23 cellular contexts compared by ENCODE assay signal in genomic region chr5:180658774-180659564, GRCh38. TPM values are rescaled to one million over a fixed set of nuclear protein-coding genes. Genes with fewer than 3 reads are reported as not detected.
A peak's percentile ranks its signal among the peaks of the same experiment; 100 is the strongest.
DNase-seq lines count a peak whose midpoint lies in the region; ATAC-seq and TF ChIP-seq lines count a peak whose summit lies in the region.
"Had no signal": no experiment of that assay in that cellular context is flagged by ENCODE, and none has a peak within 500 bp of the region (broad histone marks: within the 10 kb centered on the region; RNA-seq: fewer than 3 reads in every experiment).

No MANE protein-coding gene starts in this region.

- peaks cover 3% of the 10 kb centered on the region; the same call in 1 of the 3 replicates for H3K9me3 Mint-ChIP-seq in GM23338
- H3K9me3 Mint-ChIP-seq: activated CD4-positive, alpha-beta T cell treated with anti-CD3 and anti-CD28 coated beads, Interleukin-2, amount 10 ng/mL, durations not matched to agents 24 days and 14 days; CD8-positive, alpha-beta memory T cell; neural crest cell; T-helper 1 cell treated with Interleukin-12 subunit alpha and Interleukin-12 subunit beta and Interleukin-4 antibody, amounts not matched to agents 30 μg/mL and 1 μg/mL, for 36 hours had no signal

- H3K27me3 Mint-ChIP-seq in GM23338 (ENCODE audit: insufficient read depth, low read depth, poor library complexity) = peaks cover 14% of the 10 kb centered on the region

- no peaks in the 10 kb centered on the region for H3F3A ChIP-seq in GM23338 (replicated peaks; ENCODE audit: low read depth)

- CTCF ChIA-PET in Panc1 (lab: Charles Lee) = no interaction called here

- no TSS peak for BruUV-seq in Panc1 (replicated peaks; lab: Mats Ljungman, UMichigan)

- no peaks in the 10 kb centered on the region for H3K9me2 ChIP-seq in GM23338 (ENCODE audit: insufficient read depth)

- H3K9me3 ChIP-seq in Panc1 (ENCODE audit: control insufficient read depth, insufficient read depth, low read depth, low read length) (no peaks in the 10 kb centered on the region), osteoblast (ENCODE audit: low read depth, low read length) (no peaks in the 10 kb centered on the region)
- H3K9me3 ChIP-seq: psoas muscle, vagina had no signal

- H3K4me2 ChIP-seq in GM23338 = peak overlapping the region; percentile 77
- no peak overlapping the region for H3K4me2 ChIP-seq in osteoblast (ENCODE audit: insufficient read depth, low read length)

- TF ChIP-seq CTCF in GM23338 (conservative IDR thresholded peaks at IDR 0.05; ENCODE audit: low read depth in 2 of 2) (no peak), Panc1 (IDR thresholded peaks at IDR 0.05) (no peak), osteoblast (IDR thresholded peaks at IDR 0.05; ENCODE audit: extremely low read depth, low read depth, low read length) (no peak)

- H3K36me3 ChIP-seq in GM23338 (ENCODE audit: insufficient read depth) = no peaks in the 10 kb centered on the region
- no peaks in the 10 kb centered on the region for H3K36me3 ChIP-seq in Panc1 (ENCODE audit: control insufficient read depth, insufficient read depth, low read length)
- H3K36me3 ChIP-seq in osteoblast (ENCODE audit: insufficient read depth, low read length) = no peaks in the 10 kb centered on the region
- H3K36me3 ChIP-seq: vagina had no signal

- ATAC-seq in GM23338 (peak; percentile 89), Panc1 (peak; percentile 75), HG03342 (IDR thresholded peaks at IDR 0.05; ENCODE audit: unreplicated experiment) (no peak), HG02763 (IDR thresholded peaks at IDR 0.05; ENCODE audit: unreplicated experiment) (no peak)
- ATAC-seq: psoas muscle had no signal

- in situ Hi-C loops in Panc1 (cut with HindIII; ENCODE audit: low pct_unique_long_range_greater_than_20kb, low sequenced_read_pairs) = no loop called here

- H3K4me3 ChIP-seq in GM23338 (peak overlapping the region; percentile 56), Panc1 (ENCODE audit: low read depth in 2 of 2, low read length in 2 of 2) (no peak overlapping the region), iPS-11a (ENCODE audit: low read depth, low read length) (peak overlapping the region; percentile 24), osteoblast (ENCODE audit: insufficient read depth, low read length) (no peak overlapping the region)
- H3K4me3 ChIP-seq: psoas muscle, vagina had no signal

- H4K20me1 ChIP-seq in GM23338 (replicated peaks; ENCODE audit: insufficient read depth) (no peaks in the 10 kb centered on the region), osteoblast (ENCODE audit: insufficient read depth, low read length) (no peaks in the 10 kb centered on the region)

- no peak overlapping the region for H3K27ac Mint-ChIP-seq in GM23338
- H3K27ac Mint-ChIP-seq: activated CD4-positive, alpha-beta T cell treated with anti-CD3 and anti-CD28 coated beads, Interleukin-2, amount 10 ng/mL, durations not matched to agents 24 days and 14 days; immature natural killer cell; T-helper 1 cell treated with Interleukin-12 subunit alpha and Interleukin-12 subunit beta and Interleukin-4 antibody, amounts not matched to agents 30 μg/mL and 1 μg/mL, for 36 hours had no signal

- peaks cover 10% of the 10 kb centered on the region; the same call in 1 of the 2 replicates for H3K27me3 ChIP-seq in GM23338 (ENCODE audit: insufficient read depth)
- H3K27me3 ChIP-seq in Panc1 (ENCODE audit: control insufficient read depth, insufficient read depth, low read length) = peaks cover 14% of the 10 kb centered on the region
- H3K27me3 ChIP-seq in osteoblast (ENCODE audit: insufficient read depth, low read length) = peaks cover 5% of the 10 kb centered on the region
- H3K27me3 ChIP-seq: vagina had no signal

- H3K27ac ChIP-seq in GM23338 (ENCODE audit: low read depth) = no peak overlapping the region
- no peak overlapping the region for H3K27ac ChIP-seq in Panc1 (ENCODE audit: low read length)
- H3K27ac ChIP-seq in osteoblast (ENCODE audit: low read depth, low read length) = no peak overlapping the region
- H3K27ac ChIP-seq: psoas muscle, vagina had no signal

- intact Hi-C loops in Panc1 (cut with micrococcal nuclease; ENCODE audit: unreplicated experiment) = no loop called here

- peak; percentile 51 for DNase-seq in GM23338 (ENCODE audit: low spot score)
- no peak for DNase-seq in Panc1 (ENCODE audit: low read depth, low spot score)
- DNase-seq in osteoblast (ENCODE audit: insufficient read length, low spot score, missing footprints) = peak; percentile 66
- DNase-seq in NCI-H2107 (lab: John Stamatoyannopoulos, UW) = no peak
- DNase-seq: activated CD4-positive, alpha-beta T cell treated with anti-CD3 and anti-CD28 coated beads, Interleukin-2, amount 10 ng/mL, durations not matched to agents 24 days and 14 days; activated gamma-delta T cell; amniotic stem cell; cortex of kidney; DMS153; GF-D8; HCEC 1CT; immature natural killer cell; KG1; NCI-H146; NCI-H2171 treated with DMSO at 0.1 percent for 48 hours; psoas muscle had no signal

- H2AFZ ChIP-seq in GM23338 = peak overlapping the region; percentile 91
- no peak overlapping the region for H2AFZ ChIP-seq in osteoblast (ENCODE audit: low read length)

- H3K79me2 ChIP-seq in GM23338 (replicated peaks; ENCODE audit: insufficient read depth) (no peaks in the 10 kb centered on the region), osteoblast (ENCODE audit: insufficient read depth, low read length) (no peaks in the 10 kb centered on the region)

- H3K36me3 Mint-ChIP-seq in GM23338 (ENCODE audit: low read depth) = no peaks in the 10 kb centered on the region
- H3K36me3 Mint-ChIP-seq: CD8-positive, alpha-beta memory T cell; immature natural killer cell had no signal

- POLR2A ChIA-PET in Panc1 (lab: Charles Lee) = no interaction called here

- H3K4me3 Mint-ChIP-seq in GM23338 = peak overlapping the region; percentile 67
- H3K4me3 Mint-ChIP-seq: activated CD4-positive, alpha-beta T cell treated with anti-CD3 and anti-CD28 coated beads, Interleukin-2, amount 10 ng/mL, durations not matched to agents 24 days and 14 days; immature natural killer cell; neural crest cell; T-helper 1 cell treated with Interleukin-12 subunit alpha and Interleukin-12 subunit beta and Interleukin-4 antibody, amounts not matched to agents 30 μg/mL and 1 μg/mL, for 36 hours had no signal

- H3K4me1 Mint-ChIP-seq in GM23338 = peaks cover 3% of the 10 kb centered on the region; the same call in 2 of the 3 replicates
- H3K4me1 Mint-ChIP-seq: activated CD4-positive, alpha-beta T cell treated with anti-CD3 and anti-CD28 coated beads, Interleukin-2, amount 10 ng/mL, durations not matched to agents 24 days and 14 days; immature natural killer cell; neural crest cell had no signal

- no peaks in the 10 kb centered on the region for H3K4me1 ChIP-seq in GM23338 (ENCODE audit: insufficient read depth)
- H3K4me1 ChIP-seq in Panc1 (ENCODE audit: control insufficient read depth, insufficient read depth, low read length) = no peaks in the 10 kb centered on the region
- H3K4me1 ChIP-seq in osteoblast (ENCODE audit: insufficient read depth, low read length) = no peaks in the 10 kb centered on the region
- H3K4me1 ChIP-seq: psoas muscle, vagina had no signal

TF ChIP-seq in GM23338, 12 proteins besides CTCF, POLR2A, EP300 and RAD21 (continues in another document):
- TF ChIP-seq, protein P1, sequence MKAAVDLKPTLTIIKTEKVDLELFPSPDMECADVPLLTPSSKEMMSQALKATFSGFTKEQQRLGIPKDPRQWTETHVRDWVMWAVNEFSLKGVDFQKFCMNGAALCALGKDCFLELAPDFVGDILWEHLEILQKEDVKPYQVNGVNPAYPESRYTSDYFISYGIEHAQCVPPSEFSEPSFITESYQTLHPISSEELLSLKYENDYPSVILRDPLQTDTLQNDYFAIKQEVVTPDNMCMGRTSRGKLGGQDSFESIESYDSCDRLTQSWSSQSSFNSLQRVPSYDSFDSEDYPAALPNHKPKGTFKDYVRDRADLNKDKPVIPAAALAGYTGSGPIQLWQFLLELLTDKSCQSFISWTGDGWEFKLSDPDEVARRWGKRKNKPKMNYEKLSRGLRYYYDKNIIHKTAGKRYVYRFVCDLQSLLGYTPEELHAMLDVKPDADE (IDR thresholded peaks at IDR 0.05) = no peak
- TF ChIP-seq STAT1 (IDR thresholded peaks at IDR 0.05; ENCODE audit: unreplicated experiment) = no peak
- TF ChIP-seq EZH2phosphoT487 (IDR thresholded peaks at IDR 0.05; ENCODE audit: unreplicated experiment) = no peak
- no peak for TF ChIP-seq ZNF331 (CRISPR knock-in tag; IDR thresholded peaks at IDR 0.05; ENCODE audit: low read depth)
- TF ChIP-seq NANOG (IDR thresholded peaks at IDR 0.05; ENCODE audit: borderline replicate concordance) = no peak
- TF ChIP-seq JUNB (IDR thresholded peaks at IDR 0.05; ENCODE audit: unreplicated experiment) = no peak
- no peak for TF ChIP-seq ZNF114 (CRISPR knock-in tag; IDR thresholded peaks at IDR 0.05)
- TF ChIP-seq CREB1 (CRISPR knock-in tag; IDR thresholded peaks at IDR 0.05; ENCODE audit: low read depth) = no peak

RNA-seq across cellular contexts. Expression of gene FLT4, which starts 9.6 kb away (rescaled TPM):
- total RNA-seq in GM23338 (2014; rRNA removed; shearing (Covaris generic)) = 13.8 and 17.3 TPM in 2 replicates
- polyA plus RNA-seq in GM23338 (2016; fragmentation: Nextera tagmentation; extraction: Ambion mirVana) = 2.6 and 3.4 TPM in 2 replicates
- total RNA-seq in Panc1 (2021; ENCODE audit: unreplicated experiment) (0.44 TPM), osteoblast (not detected in 2 replicates)
- polyA plus RNA-seq in Panc1 (2012; ENCODE audit: insufficient read length) = 1.5 TPM

Comparison
In these comparisons a context has a peak if more than half of its experiments do, and no peak if none do; other contexts are left out.
1. ATAC-seq: peak in GM23338 (single experiment) and Panc1 (single experiment); none in HG03342 (single experiment) and HG02763 (single experiment).
2. DNase-seq: peak in GM23338 (single experiment) and osteoblast (single experiment); none in Panc1 (single experiment) and NCI-H2107 (single experiment).
3. H3K4me3 ChIP-seq: peak in GM23338 (single experiment) and iPS-11a (single experiment); none in Panc1 (0 of 2) and osteoblast (single experiment).
4. RNA of gene FLT4, which starts 9.6 kb away (total RNA-seq): 13.8 to 17.3 TPM in GM23338; 0.44 TPM in Panc1 (single experiment) and not detected in osteoblast; every median in the first group is over 10 times any median in the second.